ENCODE assay signal across 22 cellular contexts in the genomic region with DNA sequence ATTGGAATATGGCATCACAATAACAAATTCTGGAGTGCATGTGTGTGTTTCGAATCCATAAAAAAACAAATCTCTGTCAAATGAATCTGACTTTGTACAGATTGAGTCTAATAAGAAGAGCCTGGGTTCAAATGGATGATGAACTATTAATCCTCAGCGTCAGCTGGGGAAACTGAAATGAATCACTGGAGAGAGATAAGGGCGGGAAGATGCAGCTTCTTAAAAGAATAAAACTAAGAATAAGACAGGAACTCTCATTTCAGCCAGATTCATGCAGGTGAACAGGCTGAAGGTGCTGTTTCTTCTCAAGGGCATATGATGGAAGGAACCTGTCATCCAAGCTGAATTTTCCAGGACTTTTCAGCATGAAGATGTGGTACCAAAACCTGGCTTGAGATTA.
A peak's percentile ranks its signal among the peaks of the same experiment; 100 is the strongest.
DNase-seq lines count a peak whose midpoint lies in the region; ATAC-seq and TF ChIP-seq lines count a peak whose summit lies in the region.
"Had no signal": no experiment of that assay in that cellular context is flagged by ENCODE, and none has a peak within 500 bp of the region (broad histone marks: within the 10 kb centered on the region; RNA-seq: fewer than 3 reads in every experiment).

No MANE protein-coding gene starts in this region.

- no peaks in the 10 kb centered on the region for H4K20me1 ChIP-seq in H9 (ENCODE audit: control insufficient read depth, insufficient read depth, insufficient read length)

- no peak overlapping the region for H3K14ac ChIP-seq in H9 (ENCODE audit: insufficient read depth, low read length)

- H3K27me3 ChIP-seq in CD8-positive, alpha-beta T cell (ENCODE audit: insufficient read depth, low read length): no peaks in the 10 kb centered on the region
- no peaks in the 10 kb centered on the region for H3K27me3 ChIP-seq in naive thymus-derived CD4-positive, alpha-beta T cell (ENCODE audit: control insufficient read depth in 2 of 2, insufficient read depth in 2 of 2, low read length in 2 of 2)
- no peaks in the 10 kb centered on the region for H3K27me3 ChIP-seq in H9 (ENCODE audit: insufficient read depth, low read length)
- H3K27me3 ChIP-seq: SJCRH30, stomach, tibial artery had no signal

- no peak overlapping the region for H2AK5ac ChIP-seq in H9 (ENCODE audit: insufficient read length, low read length)

- H3K79me1 ChIP-seq in H9 (ENCODE audit: insufficient read depth, low read depth, low read length, poor library complexity, severe bottlenecking): no peaks in the 10 kb centered on the region

- no peak overlapping the region for H2BK5ac ChIP-seq in H9 (ENCODE audit: insufficient read length, low read length)

- WGBS in H9 (ENCODE audit: extremely low coverage, insufficient read length, low lambda C conversion rate): no CpG with 5 or more reads among the region's 3 CpGs

- H3K36me3 Mint-ChIP-seq in activated CD8-positive, alpha-beta T cell treated with anti-CD3 and anti-CD28 coated beads, Interleukin-2, amount 10 ng/mL, durations not matched to agents 7 days and 5 days (ENCODE audit: low read depth): peaks cover 10% of the 10 kb centered on the region
- H3K36me3 Mint-ChIP-seq in activated CD8-positive, alpha-beta T cell treated with anti-CD3 and anti-CD28 coated beads for 36 hours (ENCODE audit: low read depth): peaks cover 5% of the 10 kb centered on the region
- no peaks in the 10 kb centered on the region for H3K36me3 Mint-ChIP-seq in CD8-positive, alpha-beta T cell
- H3K36me3 Mint-ChIP-seq in activated CD4-positive, alpha-beta memory T cell treated with anti-CD3 and anti-CD28 coated beads, Interleukin-2, amount 10 ng/mL, durations not matched to agents 7 days and 5 days (ENCODE audit: low read depth): peaks cover 26% of the 10 kb centered on the region
- peaks cover 0 to 31% (median 4%) of the 10 kb centered on the region in 5 donors for H3K36me3 Mint-ChIP-seq in naive thymus-derived CD4-positive, alpha-beta T cell
- H3K36me3 Mint-ChIP-seq in H9 (ENCODE audit: insufficient read depth in 1 of 3, low read depth in 3 of 3): peaks cover 0 to 3% (median 0%) of the 10 kb centered on the region in 3 experiments; a peak in 2 of 7 replicates

- no peak overlapping the region for H3K4me2 ChIP-seq in H9 (ENCODE audit: insufficient read depth, insufficient read length, low read length)
- H3K4me2 ChIP-seq: A549 had no signal

- H3K4me3 Mint-ChIP-seq in activated CD8-positive, alpha-beta T cell treated with anti-CD3 and anti-CD28 coated beads, Interleukin-2, amount 10 ng/mL, durations not matched to agents 7 days and 5 days: no peak overlapping the region
- H3K4me3 Mint-ChIP-seq in activated CD8-positive, alpha-beta T cell treated with anti-CD3 and anti-CD28 coated beads for 36 hours: no peak overlapping the region
- no peak overlapping the region for H3K4me3 Mint-ChIP-seq in CD8-positive, alpha-beta T cell
- H3K4me3 Mint-ChIP-seq in activated CD4-positive, alpha-beta memory T cell treated with anti-CD3 and anti-CD28 coated beads, Interleukin-2, amount 10 ng/mL, durations not matched to agents 7 days and 5 days: no peak overlapping the region
- H3K4me3 Mint-ChIP-seq in naive thymus-derived CD4-positive, alpha-beta T cell: peak overlapping the region in 7 of 10 donors; percentile 56 to 77 (median 65)
- no peak overlapping the region for H3K4me3 Mint-ChIP-seq in H9
- H3K4me3 Mint-ChIP-seq: nephron had no signal

- no peak overlapping the region for H2BK20ac ChIP-seq in H9 (ENCODE audit: low read depth, low read length, poor library complexity, severe bottlenecking)

- H3K79me2 ChIP-seq in H9 (ENCODE audit: insufficient read depth, low read length): no peaks in the 10 kb centered on the region

- no peak overlapping the region for H3K18ac ChIP-seq in H9 (ENCODE audit: insufficient read length, low read depth, low read length)

- H3K23ac ChIP-seq in H9 (ENCODE audit: insufficient read length, low read depth, low read length): no peak overlapping the region

- no peak overlapping the region for H3K56ac ChIP-seq in H9 (ENCODE audit: insufficient read length, low read depth, low read length)

- no peak overlapping the region for H2BK12ac ChIP-seq in H9 (ENCODE audit: insufficient read length, low read depth, low read length)

- intact Hi-C loops in activated CD8-positive, alpha-beta T cell treated with anti-CD3 and anti-CD28 coated beads for 36 hours (cut with micrococcal nuclease): no loop called here
- intact Hi-C loops in CD8-positive, alpha-beta T cell (cut with DNase I, micrococcal nuclease): loop anchor here in 1 of 2 experiments (1.0 kb wide), 1 partner anchor 13 kb away; no protein-coding TSS in a partner anchor
- intact Hi-C loops in naive thymus-derived CD4-positive, alpha-beta T cell (cut with micrococcal nuclease): loop anchor here (1.0 to 5.0 kb wide), 4 partner anchors 8 to 43 kb away; no protein-coding TSS in a partner anchor

- H3K9me3 Mint-ChIP-seq in activated CD8-positive, alpha-beta T cell treated with anti-CD3 and anti-CD28 coated beads, Interleukin-2, amount 10 ng/mL, durations not matched to agents 7 days and 5 days (ENCODE audit: insufficient read depth): no peaks in the 10 kb centered on the region
- H3K9me3 Mint-ChIP-seq in activated CD8-positive, alpha-beta T cell treated with anti-CD3 and anti-CD28 coated beads for 36 hours: peaks cover 8% of the 10 kb centered on the region
- peaks cover 8% of the 10 kb centered on the region for H3K9me3 Mint-ChIP-seq in CD8-positive, alpha-beta T cell
- peaks cover 11% of the 10 kb centered on the region for H3K9me3 Mint-ChIP-seq in activated CD4-positive, alpha-beta memory T cell treated with anti-CD3 and anti-CD28 coated beads, Interleukin-2, amount 10 ng/mL, durations not matched to agents 7 days and 5 days
- H3K9me3 Mint-ChIP-seq in naive thymus-derived CD4-positive, alpha-beta T cell: peaks cover 0 to 15% (median 0%) of the 10 kb centered on the region in 11 donors
- no peaks in the 10 kb centered on the region for H3K9me3 Mint-ChIP-seq in H9

- peak overlapping the region; percentile 71 for H3K27ac Mint-ChIP-seq in activated CD8-positive, alpha-beta T cell treated with anti-CD3 and anti-CD28 coated beads, Interleukin-2, amount 10 ng/mL, durations not matched to agents 7 days and 5 days
- no peak overlapping the region for H3K27ac Mint-ChIP-seq in activated CD8-positive, alpha-beta T cell treated with anti-CD3 and anti-CD28 coated beads for 36 hours
- peak overlapping the region; percentile 74 for H3K27ac Mint-ChIP-seq in CD8-positive, alpha-beta T cell
- H3K27ac Mint-ChIP-seq in activated CD4-positive, alpha-beta memory T cell treated with anti-CD3 and anti-CD28 coated beads, Interleukin-2, amount 10 ng/mL, durations not matched to agents 7 days and 5 days: peak overlapping the region; percentile 82
- H3K27ac Mint-ChIP-seq in naive thymus-derived CD4-positive, alpha-beta T cell: peak overlapping the region in 8 of 9 donors; percentile 23 to 88 (median 72)
- no peak overlapping the region for H3K27ac Mint-ChIP-seq in H9
- H3K27ac Mint-ChIP-seq: nephron had no signal

- H4K5ac ChIP-seq in H9 (ENCODE audit: insufficient read length, low read depth, low read length): no peak overlapping the region

- no peak for DNase-seq in activated CD8-positive, alpha-beta T cell treated with anti-CD3 and anti-CD28 coated beads, Interleukin-2, amount 10 ng/mL, durations not matched to agents 7 days and 5 days
- no peak for DNase-seq in activated CD8-positive, alpha-beta T cell treated with anti-CD3 and anti-CD28 coated beads for 36 hours
- DNase-seq in CD8-positive, alpha-beta T cell: no peak
- DNase-seq in activated CD4-positive, alpha-beta memory T cell treated with anti-CD3 and anti-CD28 coated beads, Interleukin-2, amount 10 ng/mL, durations not matched to agents 7 days and 5 days: no peak
- DNase-seq in naive thymus-derived CD4-positive, alpha-beta T cell: no peak
- DNase-seq in NCI-H1694 treated with DMSO at 0.1 percent for 48 hours (lab: John Stamatoyannopoulos, UW) (no peak), H9 (no peak)
- DNase-seq: AML-193; amniotic stem cell; DMS153; kidney; MM.1S; NCI-H2081 treated with DMSO at 0.1 percent for 48 hours; NCI-H226; retina; SJCRH30; stimulated activated CD4-positive, alpha-beta T cell treated with anti-CD3 and anti-CD28 coated beads, Interleukin-1b, Interleukin-23, amount 100 ng/mL, for 48 hours; stomach; tibial artery had no signal

- H3K36me3 ChIP-seq in CD8-positive, alpha-beta T cell (ENCODE audit: insufficient read depth, low read length): no peaks in the 10 kb centered on the region
- no peaks in the 10 kb centered on the region for H3K36me3 ChIP-seq in naive thymus-derived CD4-positive, alpha-beta T cell (ENCODE audit: control insufficient read depth in 2 of 3, insufficient read depth in 3 of 3, low read length in 3 of 3)
- H3K36me3 ChIP-seq: SJCRH30, stomach, tibial artery had no signal

- no peak overlapping the region for H3K4ac ChIP-seq in H9 (ENCODE audit: low read depth, low read length)

- H3K4me1 ChIP-seq in CD8-positive, alpha-beta T cell (ENCODE audit: insufficient read depth, low read length): peaks cover 30% of the 10 kb centered on the region
- H3K4me1 ChIP-seq in naive thymus-derived CD4-positive, alpha-beta T cell (ENCODE audit: control insufficient read depth in 2 of 2, insufficient read depth in 2 of 2, low read length in 2 of 2): peaks cover 33 to 40% of the 10 kb centered on the region in 2 donors
- H3K4me1 ChIP-seq in H9 (ENCODE audit: insufficient read depth, low read length): no peaks in the 10 kb centered on the region
- H3K4me1 ChIP-seq: A549, SJCRH30, stomach, tibial artery had no signal

- H2BK120ac ChIP-seq in H9 (ENCODE audit: low read depth, low read length, poor library complexity, severe bottlenecking): no peak overlapping the region

- no peak for TF ChIP-seq CTCF in activated CD8-positive, alpha-beta T cell treated with anti-CD3 and anti-CD28 coated beads for 36 hours (IDR thresholded peaks at IDR 0.05)
- TF ChIP-seq CTCF in CD8-positive, alpha-beta T cell (IDR thresholded peaks at IDR 0.05): no peak
- no peak for TF ChIP-seq CTCF in H9 (conservative IDR thresholded peaks at IDR 0.05)

- H3K27ac ChIP-seq in CD8-positive, alpha-beta T cell (ENCODE audit: low read depth, low read length): no peak overlapping the region
- no peak overlapping the region for H3K27ac ChIP-seq in naive thymus-derived CD4-positive, alpha-beta T cell (ENCODE audit: low read depth, low read length)
- H3K27ac ChIP-seq in H9 (ENCODE audit: insufficient read length, low read depth, low read length): no peak overlapping the region
- H3K27ac ChIP-seq: A549, SJCRH30, stomach, tibial artery had no signal

- no peak overlapping the region for H4K8ac ChIP-seq in H9 (replicated peaks; ENCODE audit: insufficient read length, low read depth, low read length)

- H3K23me2 ChIP-seq in H9 (ENCODE audit: insufficient read length, low read depth, low read length, poor library complexity, severe bottlenecking): no peaks in the 10 kb centered on the region

- no peak for ATAC-seq in activated CD8-positive, alpha-beta T cell treated with anti-CD3 and anti-CD28 coated beads, Interleukin-2, amount 10 ng/mL, durations not matched to agents 7 days and 5 days
- ATAC-seq in activated CD8-positive, alpha-beta T cell treated with anti-CD3 and anti-CD28 coated beads for 36 hours: no peak
- no peak for ATAC-seq in CD8-positive, alpha-beta T cell
- ATAC-seq in naive thymus-derived CD4-positive, alpha-beta T cell: no peak
- no peak for ATAC-seq in HG02938 (IDR thresholded peaks at IDR 0.05; ENCODE audit: unreplicated experiment)
- ATAC-seq: A549 had no signal

- POLR2A ChIA-PET in activated CD8-positive, alpha-beta T cell treated with anti-CD3 and anti-CD28 coated beads, Interleukin-2, amount 10 ng/mL, durations not matched to agents 7 days and 5 days (lab: Charles Lee): interaction anchor here (1.0 to 1.3 kb wide), 2 partner anchors 26 to 202 kb away, joined by 3 to 7 read pairs; partner anchors contain the start of gene TRIB2
- POLR2A ChIA-PET in activated CD8-positive, alpha-beta T cell treated with anti-CD3 and anti-CD28 coated beads for 36 hours (lab: Charles Lee): interaction anchor here (1.0 to 1.3 kb wide), 2 partner anchors 11 to 15 kb away, joined by 3 to 4 read pairs; no protein-coding TSS in a partner anchor
- POLR2A ChIA-PET in CD8-positive, alpha-beta T cell (lab: Charles Lee): interaction anchor here (0.7 to 1.5 kb wide), 5 partner anchors 13 to 203 kb away, joined by 3 to 6 read pairs (median 4); partner anchors contain the start of gene TRIB2
- POLR2A ChIA-PET in activated CD4-positive, alpha-beta memory T cell treated with anti-CD3 and anti-CD28 coated beads, Interleukin-2, amount 10 ng/mL, durations not matched to agents 7 days and 5 days (lab: Charles Lee): interaction anchor here (0.8 to 3.4 kb wide), 10 partner anchors 11 to 203 kb away, joined by 3 to 49 read pairs (median 8); partner anchors contain the start of gene TRIB2
- POLR2A ChIA-PET in naive thymus-derived CD4-positive, alpha-beta T cell (lab: Charles Lee): interaction anchor here (0.6 to 3.9 kb wide), 10 partner anchors 9 to 394 kb away, joined by 3 to 21 read pairs (median 5); partner anchors contain the start of gene TRIB2

- H2BK15ac ChIP-seq in H9 (ENCODE audit: low read depth, low read length): no peak overlapping the region

- H3K9ac ChIP-seq in H9 (ENCODE audit: extremely low read depth, insufficient read length, low read length): no peak overlapping the region

- H4K91ac ChIP-seq in H9 (ENCODE audit: insufficient read length, low read depth, low read length): no peak overlapping the region

- H3K4me1 Mint-ChIP-seq in activated CD8-positive, alpha-beta T cell treated with anti-CD3 and anti-CD28 coated beads, Interleukin-2, amount 10 ng/mL, durations not matched to agents 7 days and 5 days (ENCODE audit: low read depth): peaks cover 35% of the 10 kb centered on the region
- H3K4me1 Mint-ChIP-seq in activated CD8-positive, alpha-beta T cell treated with anti-CD3 and anti-CD28 coated beads for 36 hours (ENCODE audit: low read depth): peaks cover 40% of the 10 kb centered on the region
- peaks cover 74% of the 10 kb centered on the region for H3K4me1 Mint-ChIP-seq in CD8-positive, alpha-beta T cell (ENCODE audit: low read depth)
- H3K4me1 Mint-ChIP-seq in activated CD4-positive, alpha-beta memory T cell treated with anti-CD3 and anti-CD28 coated beads, Interleukin-2, amount 10 ng/mL, durations not matched to agents 7 days and 5 days: peaks cover 45% of the 10 kb centered on the region
- H3K4me1 Mint-ChIP-seq in naive thymus-derived CD4-positive, alpha-beta T cell: peaks cover 37 to 92% (median 79%) of the 10 kb centered on the region in 7 donors
- no peaks in the 10 kb centered on the region for H3K4me1 Mint-ChIP-seq in H9
- H3K4me1 Mint-ChIP-seq: nephron had no signal

- CTCF ChIA-PET in activated CD8-positive, alpha-beta T cell treated with anti-CD3 and anti-CD28 coated beads, Interleukin-2, amount 10 ng/mL, durations not matched to agents 7 days and 5 days (lab: Charles Lee): interaction anchor here (1.4 to 3.1 kb wide), 4 partner anchors 10 to 203 kb away, joined by 4 to 16 read pairs (median 6); partner anchors contain the start of gene TRIB2
- CTCF ChIA-PET in activated CD8-positive, alpha-beta T cell treated with anti-CD3 and anti-CD28 coated beads for 36 hours (lab: Charles Lee): interaction anchor here (0.8 to 1.1 kb wide), 2 partner anchors 64 to 202 kb away, joined by 3 read pairs; partner anchors contain the start of gene TRIB2
- CTCF ChIA-PET in CD8-positive, alpha-beta T cell (lab: Charles Lee): no interaction called here
- CTCF ChIA-PET in activated CD4-positive, alpha-beta memory T cell treated with anti-CD3 and anti-CD28 coated beads, Interleukin-2, amount 10 ng/mL, durations not matched to agents 7 days and 5 days (lab: Charles Lee): interaction anchor here (0.9 to 3.0 kb wide), 4 partner anchors 12 to 202 kb away, joined by 3 to 9 read pairs (median 3); partner anchors contain the start of gene TRIB2
- CTCF ChIA-PET in naive thymus-derived CD4-positive, alpha-beta T cell (lab: Charles Lee): interaction anchor here (1.1 kb wide), 1 partner anchor 49 kb away, joined by 4 read pairs; no protein-coding TSS in a partner anchor

- H3T11ph ChIP-seq in H9 (ENCODE audit: low read length): no peak overlapping the region

- no peak overlapping the region for H2AFZ ChIP-seq in H9 (ENCODE audit: low read length)

- no peak overlapping the region for H3K4me3 ChIP-seq in CD8-positive, alpha-beta T cell (ENCODE audit: low read depth, low read length)
- no peak overlapping the region for H3K4me3 ChIP-seq in naive thymus-derived CD4-positive, alpha-beta T cell (ENCODE audit: low read length)
- H3K4me3 ChIP-seq: A549, SJCRH30, stomach, tibial artery had no signal

- peaks cover 2% of the 10 kb centered on the region for H3K27me3 Mint-ChIP-seq in activated CD8-positive, alpha-beta T cell treated with anti-CD3 and anti-CD28 coated beads, Interleukin-2, amount 10 ng/mL, durations not matched to agents 7 days and 5 days (ENCODE audit: low read depth)
- H3K27me3 Mint-ChIP-seq in activated CD8-positive, alpha-beta T cell treated with anti-CD3 and anti-CD28 coated beads for 36 hours: no peaks in the 10 kb centered on the region
- H3K27me3 Mint-ChIP-seq in CD8-positive, alpha-beta T cell (ENCODE audit: low read depth): no peaks in the 10 kb centered on the region
- H3K27me3 Mint-ChIP-seq in activated CD4-positive, alpha-beta memory T cell treated with anti-CD3 and anti-CD28 coated beads, Interleukin-2, amount 10 ng/mL, durations not matched to agents 7 days and 5 days: peaks cover 10% of the 10 kb centered on the region
- no peaks in the 10 kb centered on the region for H3K27me3 Mint-ChIP-seq in naive thymus-derived CD4-positive, alpha-beta T cell
- no peaks in the 10 kb centered on the region for H3K27me3 Mint-ChIP-seq in H9 (ENCODE audit: low read depth)

- no peaks in the 10 kb centered on the region for H3K9me3 ChIP-seq in CD8-positive, alpha-beta T cell (ENCODE audit: low read length)
- no peaks in the 10 kb centered on the region for H3K9me3 ChIP-seq in naive thymus-derived CD4-positive, alpha-beta T cell (ENCODE audit: control insufficient read depth in 2 of 3, low read length in 3 of 3)
- H3K9me3 ChIP-seq in H9 (ENCODE audit: control insufficient read depth, low read depth, low read length): no peaks in the 10 kb centered on the region
- H3K9me3 ChIP-seq: A549, SJCRH30, stomach, tibial artery had no signal

Comparison
In these comparisons a context has a peak if more than half of its experiments do, and no peak if none do; other contexts are left out.
1. H3K27ac Mint-ChIP-seq: peak in activated CD8-positive, alpha-beta T cell treated with anti-CD3 and anti-CD28 coated beads, Interleukin-2, amount 10 ng/mL, durations not matched to agents 7 days and 5 days (single experiment), CD8-positive, alpha-beta T cell (single experiment), activated CD4-positive, alpha-beta memory T cell treated with anti-CD3 and anti-CD28 coated beads, Interleukin-2, amount 10 ng/mL, durations not matched to agents 7 days and 5 days (single experiment) and naive thymus-derived CD4-positive, alpha-beta T cell (8 of 9); none in activated CD8-positive, alpha-beta T cell treated with anti-CD3 and anti-CD28 coated beads for 36 hours (single experiment) and H9 (0 of 3).
2. H3K4me3 Mint-ChIP-seq: peak in naive thymus-derived CD4-positive, alpha-beta T cell (7 of 10); none in activated CD8-positive, alpha-beta T cell treated with anti-CD3 and anti-CD28 coated beads, Interleukin-2, amount 10 ng/mL, durations not matched to agents 7 days and 5 days (single experiment), activated CD8-positive, alpha-beta T cell treated with anti-CD3 and anti-CD28 coated beads for 36 hours (single experiment), CD8-positive, alpha-beta T cell (single experiment), activated CD4-positive, alpha-beta memory T cell treated with anti-CD3 and anti-CD28 coated beads, Interleukin-2, amount 10 ng/mL, durations not matched to agents 7 days and 5 days (single experiment) and H9 (0 of 2).